Comparison of ENCODE assay signal across 1 cellular context in the genomic region with DNA sequence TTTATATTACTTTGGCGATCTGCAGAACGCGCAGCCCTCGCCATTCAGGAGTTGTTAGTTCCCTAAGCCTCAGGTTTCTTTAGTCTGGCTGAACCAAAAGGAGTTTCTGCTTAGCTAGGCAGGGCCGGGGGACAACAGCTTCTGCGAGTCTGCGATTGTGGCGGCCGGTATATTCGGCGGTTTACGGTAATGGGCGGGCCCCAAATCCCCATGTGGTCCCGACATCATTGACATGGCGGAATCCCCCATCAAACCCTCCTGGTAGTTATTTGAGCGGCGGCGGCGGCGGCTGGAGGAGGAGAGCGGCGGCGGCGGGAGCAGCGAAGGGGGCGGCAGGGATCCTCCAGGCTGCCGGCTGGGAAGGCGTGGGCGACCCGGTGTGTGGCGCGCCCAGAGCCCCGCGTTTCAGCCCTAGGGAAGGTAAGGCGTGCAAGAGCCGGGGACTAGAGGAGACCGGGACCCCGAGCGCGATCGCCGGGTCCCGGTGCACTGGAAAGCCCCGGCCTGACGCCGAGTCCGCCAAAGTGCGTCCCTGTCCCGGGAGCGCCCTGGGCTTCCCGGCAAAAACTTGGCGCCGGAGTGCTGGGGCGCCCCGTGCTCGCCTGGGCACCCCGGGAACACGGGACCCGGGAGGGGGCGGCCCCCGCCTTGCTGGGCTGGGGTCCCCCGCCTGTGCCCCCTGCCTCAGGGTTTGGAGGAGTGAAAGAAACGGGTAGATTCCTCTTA.
TF ChIP-seq lines count a peak whose summit lies in the region.

Gene FNDC3B, plus strand, starts transcription at position 227 of the 726 bp plus-strand sequence. CDS start 72,902 bp downstream, outside the sequence.

TF ChIP-seq in K562, 482 proteins besides CTCF, POLR2A, EP300 and RAD21 (continued from another document and continues in another):
- TF ChIP-seq MTA1 (IDR thresholded peaks at IDR 0.05; ENCODE audit: borderline replicate concordance) (no peak), HNRNPH1 (optimal IDR thresholded peaks at IDR 0.05; ENCODE audit: low read depth, low read length) (no peak), ATF7 (IDR thresholded peaks at IDR 0.05) (peak; percentile 72), KAT8 (IDR thresholded peaks at IDR 0.05; ENCODE audit: low read depth) (no peak), STAG1 (CRISPR knock-in tag; IDR thresholded peaks at IDR 0.05; ENCODE audit: borderline replicate concordance) (no peak), CBFB (CRISPR knock-in tag; IDR thresholded peaks at IDR 0.05) (peak; percentile 19; the same call in 1 of the 2 replicates), EGR1 (conservative IDR thresholded peaks at IDR 0.05) (peak; percentile 72), ZNF511 (CRISPR knock-in tag; IDR thresholded peaks at IDR 0.05) (peak; percentile 35; the same call in 1 of the 2 replicates), ZNF75A (CRISPR knock-in tag; IDR thresholded peaks at IDR 0.05) (no peak), ZNF586 (CRISPR knock-in tag; conservative IDR thresholded peaks at IDR 0.05) (no peak), ARID1B (IDR thresholded peaks at IDR 0.05) (0 out of 2 replicates have a peak, but pooled peaks have one; percentile 35), ZNF644 (tag; IDR thresholded peaks at IDR 0.05; ENCODE audit: low read depth) (no peak), TAF9B (IDR thresholded peaks at IDR 0.05; ENCODE audit: partially characterized antibody) (peak; percentile 77), ZNF766 (CRISPR knock-in tag; conservative IDR thresholded peaks at IDR 0.05) (0 out of 2 replicates have a peak, but pooled peaks have one; percentile 63), KLF6 (CRISPR knock-in tag; IDR thresholded peaks at IDR 0.05; ENCODE audit: borderline replicate concordance) (no peak), POLR2H (tag; IDR thresholded peaks at IDR 0.05; ENCODE audit: low read depth) (peak; percentile 79), ZNF140 (CRISPR knock-in tag; IDR thresholded peaks at IDR 0.05) (no peak), E2F5 (CRISPR knock-in tag; IDR thresholded peaks at IDR 0.05) (0 out of 2 replicates have a peak, but pooled peaks have one; percentile 35), ZNF282 (CRISPR knock-in tag; IDR thresholded peaks at IDR 0.05) (no peak), ETV6 (IDR thresholded peaks at IDR 0.05; ENCODE audit: borderline replicate concordance in 1 of 2, low read depth in 2 of 2, low read length in 1 of 2) (0 out of 4 replicates have a peak, but pooled peaks of 1 of the 2 experiments have one; percentile 40), ETV6 (CRISPR knock-in tag; IDR thresholded peaks at IDR 0.05; ENCODE audit: borderline replicate concordance) (no peak), FOXK1 (CRISPR knock-in tag; IDR thresholded peaks at IDR 0.05; ENCODE audit: borderline replicate concordance) (no peak), KDM2B (CRISPR knock-in tag; IDR thresholded peaks at IDR 0.05) (no peak; the same call in 1 of the 2 replicates), HCFC1 (IDR thresholded peaks at IDR 0.05; ENCODE audit: low read depth, low read length) (peak; percentile 49), FOXA1 (IDR thresholded peaks at IDR 0.05; ENCODE audit: borderline replicate concordance) (no peak), FOXP1 (CRISPR knock-in tag; IDR thresholded peaks at IDR 0.05) (peak; percentile 71; the same call in 1 of the 2 replicates), MED1 (CRISPR knock-in tag; IDR thresholded peaks at IDR 0.05; ENCODE audit: borderline replicate concordance) (no peak), YBX1 (IDR thresholded peaks at IDR 0.05) (no peak), HDAC1 (IDR thresholded peaks at IDR 0.05) (peak in 1 of 2 experiments; percentile 84; a peak in 2 of 4 replicates), PHF21A (IDR thresholded peaks at IDR 0.05; ENCODE audit: borderline replicate concordance, low read depth) (no peak), ILK (tag; IDR thresholded peaks at IDR 0.05; ENCODE audit: borderline replicate concordance, low read depth) (no peak), ZNF584 (CRISPR knock-in tag; IDR thresholded peaks at IDR 0.05; ENCODE audit: low read depth) (0 out of 2 replicates have a peak, but pooled peaks have one; percentile 52), ZNF184 (CRISPR knock-in tag; IDR thresholded peaks at IDR 0.05) (no peak), ZNF175 (CRISPR knock-in tag; IDR thresholded peaks at IDR 0.05; ENCODE audit: low read depth) (no peak), MYC (IDR thresholded peaks at IDR 0.05; ENCODE audit: low read depth, low read length) (peak; percentile 94), MYC (CRISPR knock-in tag; IDR thresholded peaks at IDR 0.05; ENCODE audit: borderline replicate concordance, low read depth) (peak; percentile 30; the same call in 1 of the 2 replicates), LARP7 (IDR thresholded peaks at IDR 0.05) (no peak), ZC3H11A (IDR thresholded peaks at IDR 0.05; ENCODE audit: low read depth, low read length) (peak; percentile 64; the same call in 1 of the 2 replicates), FUS (optimal IDR thresholded peaks at IDR 0.05; ENCODE audit: low read depth, low read length) (no peak), CREB1 (IDR thresholded peaks at IDR 0.05) (peak; percentile 70), CREB1 (CRISPR knock-in tag; IDR thresholded peaks at IDR 0.05) (peak; percentile 35; the same call in 1 of the 2 replicates), ZFP91 (CRISPR knock-in tag; IDR thresholded peaks at IDR 0.05) (0 out of 2 replicates have a peak, but pooled peaks have one; percentile 62), ZNF518B (CRISPR knock-in tag; IDR thresholded peaks at IDR 0.05) (no peak), ZEB2 (IDR thresholded peaks at IDR 0.05) (no peak), CBFA2T2 (conservative IDR thresholded peaks at IDR 0.05) (0 out of 2 replicates have a peak, but pooled peaks have one; percentile 8), MEF2A (IDR thresholded peaks at IDR 0.05; ENCODE audit: control insufficient read depth, low read depth, low read length) (no peak), ATF2 (CRISPR knock-in tag; IDR thresholded peaks at IDR 0.05) (no peak), PHF8 (IDR thresholded peaks at IDR 0.05; ENCODE audit: borderline replicate concordance, low read length) (peak; percentile 74; the same call in 1 of the 2 replicates)
- TF ChIP-seq, protein P1, sequence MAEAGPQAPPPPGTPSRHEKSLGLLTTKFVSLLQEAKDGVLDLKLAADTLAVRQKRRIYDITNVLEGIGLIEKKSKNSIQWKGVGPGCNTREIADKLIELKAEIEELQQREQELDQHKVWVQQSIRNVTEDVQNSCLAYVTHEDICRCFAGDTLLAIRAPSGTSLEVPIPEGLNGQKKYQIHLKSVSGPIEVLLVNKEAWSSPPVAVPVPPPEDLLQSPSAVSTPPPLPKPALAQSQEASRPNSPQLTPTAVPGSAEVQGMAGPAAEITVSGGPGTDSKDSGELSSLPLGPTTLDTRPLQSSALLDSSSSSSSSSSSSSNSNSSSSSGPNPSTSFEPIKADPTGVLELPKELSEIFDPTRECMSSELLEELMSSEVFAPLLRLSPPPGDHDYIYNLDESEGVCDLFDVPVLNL (CRISPR knock-in tag; IDR thresholded peaks at IDR 0.05; ENCODE audit: low read depth): no peak
- TF ChIP-seq, protein P2, sequence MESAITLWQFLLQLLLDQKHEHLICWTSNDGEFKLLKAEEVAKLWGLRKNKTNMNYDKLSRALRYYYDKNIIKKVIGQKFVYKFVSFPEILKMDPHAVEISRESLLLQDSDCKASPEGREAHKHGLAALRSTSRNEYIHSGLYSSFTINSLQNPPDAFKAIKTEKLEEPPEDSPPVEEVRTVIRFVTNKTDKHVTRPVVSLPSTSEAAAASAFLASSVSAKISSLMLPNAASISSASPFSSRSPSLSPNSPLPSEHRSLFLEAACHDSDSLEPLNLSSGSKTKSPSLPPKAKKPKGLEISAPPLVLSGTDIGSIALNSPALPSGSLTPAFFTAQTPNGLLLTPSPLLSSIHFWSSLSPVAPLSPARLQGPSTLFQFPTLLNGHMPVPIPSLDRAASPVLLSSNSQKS (CRISPR knock-in tag; IDR thresholded peaks at IDR 0.05): no peak
- TF ChIP-seq, protein P3, sequence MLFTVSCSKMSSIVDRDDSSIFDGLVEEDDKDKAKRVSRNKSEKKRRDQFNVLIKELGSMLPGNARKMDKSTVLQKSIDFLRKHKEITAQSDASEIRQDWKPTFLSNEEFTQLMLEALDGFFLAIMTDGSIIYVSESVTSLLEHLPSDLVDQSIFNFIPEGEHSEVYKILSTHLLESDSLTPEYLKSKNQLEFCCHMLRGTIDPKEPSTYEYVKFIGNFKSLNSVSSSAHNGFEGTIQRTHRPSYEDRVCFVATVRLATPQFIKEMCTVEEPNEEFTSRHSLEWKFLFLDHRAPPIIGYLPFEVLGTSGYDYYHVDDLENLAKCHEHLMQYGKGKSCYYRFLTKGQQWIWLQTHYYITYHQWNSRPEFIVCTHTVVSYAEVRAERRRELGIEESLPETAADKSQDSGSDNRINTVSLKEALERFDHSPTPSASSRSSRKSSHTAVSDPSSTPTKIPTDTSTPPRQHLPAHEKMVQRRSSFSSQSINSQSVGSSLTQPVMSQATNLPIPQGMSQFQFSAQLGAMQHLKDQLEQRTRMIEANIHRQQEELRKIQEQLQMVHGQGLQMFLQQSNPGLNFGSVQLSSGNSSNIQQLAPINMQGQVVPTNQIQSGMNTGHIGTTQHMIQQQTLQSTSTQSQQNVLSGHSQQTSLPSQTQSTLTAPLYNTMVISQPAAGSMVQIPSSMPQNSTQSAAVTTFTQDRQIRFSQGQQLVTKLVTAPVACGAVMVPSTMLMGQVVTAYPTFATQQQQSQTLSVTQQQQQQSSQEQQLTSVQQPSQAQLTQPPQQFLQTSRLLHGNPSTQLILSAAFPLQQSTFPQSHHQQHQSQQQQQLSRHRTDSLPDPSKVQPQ (CRISPR knock-in tag; IDR thresholded peaks at IDR 0.05; ENCODE audit: borderline replicate concordance): no peak
- TF ChIP-seq, protein P4, sequence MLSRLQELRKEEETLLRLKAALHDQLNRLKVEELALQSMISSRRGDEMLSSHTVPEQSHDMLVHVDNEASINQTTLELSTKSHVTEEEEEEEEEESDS (CRISPR knock-in tag; IDR thresholded peaks at IDR 0.05): no peak
- TF ChIP-seq, protein P5, sequence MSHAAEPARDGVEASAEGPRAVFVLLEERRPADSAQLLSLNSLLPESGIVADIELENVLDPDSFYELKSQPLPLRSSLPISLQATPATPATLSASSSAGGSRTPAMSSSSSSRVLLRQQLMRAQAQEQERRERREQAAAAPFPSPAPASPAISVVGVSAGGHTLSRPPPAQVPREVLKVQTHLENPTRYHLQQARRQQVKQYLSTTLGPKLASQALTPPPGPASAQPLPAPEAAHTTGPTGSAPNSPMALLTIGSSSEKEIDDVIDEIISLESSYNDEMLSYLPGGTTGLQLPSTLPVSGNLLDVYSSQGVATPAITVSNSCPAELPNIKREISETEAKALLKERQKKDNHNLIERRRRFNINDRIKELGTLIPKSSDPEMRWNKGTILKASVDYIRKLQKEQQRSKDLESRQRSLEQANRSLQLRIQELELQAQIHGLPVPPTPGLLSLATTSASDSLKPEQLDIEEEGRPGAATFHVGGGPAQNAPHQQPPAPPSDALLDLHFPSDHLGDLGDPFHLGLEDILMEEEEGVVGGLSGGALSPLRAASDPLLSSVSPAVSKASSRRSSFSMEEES (CRISPR knock-in tag; IDR thresholded peaks at IDR 0.05): no peak
